ENCODE assay signal across 23 cellular contexts in the genomic region with DNA sequence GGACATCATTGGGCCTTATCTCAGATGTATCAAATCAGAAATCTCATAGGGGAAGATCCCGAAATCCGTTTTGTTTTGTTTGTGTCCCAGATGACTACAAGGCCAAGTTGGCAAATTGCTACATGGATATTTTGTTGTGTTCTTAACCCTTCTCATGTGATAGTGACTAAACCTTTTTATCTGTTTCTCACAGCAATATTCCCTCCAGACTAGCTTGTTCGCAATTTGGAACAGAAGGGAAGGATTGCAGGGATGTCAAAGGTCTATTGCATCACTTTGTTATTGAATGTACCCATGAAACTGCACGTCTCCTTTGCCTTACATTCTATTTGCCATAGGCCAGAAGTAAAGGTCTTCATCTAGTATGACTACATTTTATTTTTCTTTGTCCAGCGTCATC.
DNase-seq lines count a peak whose midpoint lies in the region; TF ChIP-seq lines count a peak whose summit lies in the region.
"Had no signal": no experiment of that assay in that cellular context is flagged by ENCODE, and none has a peak within 500 bp of the region (broad histone marks: within the 10 kb centered on the region; RNA-seq: fewer than 3 reads in every experiment).

No MANE protein-coding gene starts in this region.

- H3K4me2 ChIP-seq in neural progenitor cell = no peak overlapping the region
- H3K4me2 ChIP-seq: A549, PC-9 had no signal

- H3K4me3 Mint-ChIP-seq in neural progenitor cell = no peak overlapping the region
- H3K4me3 Mint-ChIP-seq: activated naive CD8-positive, alpha-beta T cell treated with anti-CD3 and anti-CD28 coated beads, Interleukin-2, amount 10 ng/mL, durations not matched to agents 7 days and 5 days had no signal

- no peaks in the 10 kb centered on the region for H3K36me3 Mint-ChIP-seq in neural progenitor cell
- H3K36me3 Mint-ChIP-seq: activated naive CD8-positive, alpha-beta T cell treated with anti-CD3 and anti-CD28 coated beads, Interleukin-2, amount 10 ng/mL, durations not matched to agents 7 days and 5 days had no signal

- no peaks in the 10 kb centered on the region for H3F3A ChIP-seq in neural progenitor cell (ENCODE audit: low read depth)

- H3K27me3 ChIP-seq in ACC112 (ENCODE audit: insufficient read depth, low read length) (no peaks in the 10 kb centered on the region), neural progenitor cell (no peaks in the 10 kb centered on the region)
- H3K27me3 ChIP-seq: body of pancreas, foreskin keratinocyte, SJCRH30 had no signal

- no peak for TF ChIP-seq CTCF in neural progenitor cell (IDR thresholded peaks at IDR 0.05)

- DNase-seq in amniotic epithelial cell (ENCODE audit: low read depth) = peak; percentile 34
- peak; percentile 83 for DNase-seq in fibroblast of the conjunctiva (ENCODE audit: low read depth)
- DNase-seq in neural progenitor cell (ENCODE audit: low spot score) = no peak
- no peak for DNase-seq in activated T-cell treated with anti-CD3 and anti-CD28 coated beads, Interleukin-2, amount 50 U/mL, for 48 hours
- DNase-seq in posterior vena cava (ENCODE audit: low spot score) = no peak
- no peak for DNase-seq in D341Med (ENCODE audit: low spot score)
- DNase-seq in occipital lobe (lab: John Stamatoyannopoulos, UW) = no peak
- DNase-seq: activated CD4-positive, alpha-beta T cell treated with anti-CD3 and anti-CD28 coated beads for 48 hours; activated naive CD8-positive, alpha-beta T cell treated with anti-CD3 and anti-CD28 coated beads, Interleukin-2, amount 10 ng/mL, durations not matched to agents 7 days and 5 days; body of pancreas; cortex of kidney; DND-41; foreskin keratinocyte; islet precursor cell; NCI-H2081 treated with DMSO at 0.1 percent for 48 hours; NCI-H446 treated with DMSO at 0.1 percent for 48 hours; nucleus accumbens; PC-9; SJCRH30; T-helper 1 cell had no signal

- no peak overlapping the region for H3K9ac ChIP-seq in neural progenitor cell

- no peaks in the 10 kb centered on the region for H3K36me3 ChIP-seq in ACC112 (ENCODE audit: insufficient read depth, low read length)
- no peaks in the 10 kb centered on the region for H3K36me3 ChIP-seq in neural progenitor cell
- H3K36me3 ChIP-seq: SJCRH30 had no signal

- H3K27ac Mint-ChIP-seq in neural progenitor cell = peak overlapping the region; percentile 20
- H3K27ac Mint-ChIP-seq: activated naive CD8-positive, alpha-beta T cell treated with anti-CD3 and anti-CD28 coated beads, Interleukin-2, amount 10 ng/mL, durations not matched to agents 7 days and 5 days had no signal

- H3K9me3 Mint-ChIP-seq in neural progenitor cell = no peaks in the 10 kb centered on the region

- H4K20me1 ChIP-seq in neural progenitor cell (ENCODE audit: low read depth) = no peaks in the 10 kb centered on the region

- no peaks in the 10 kb centered on the region for H3K9me3 ChIP-seq in neural progenitor cell (ENCODE audit: low read depth)
- H3K9me3 ChIP-seq: A549, body of pancreas, SJCRH30 had no signal

- H3K4me1 Mint-ChIP-seq in neural progenitor cell = peaks cover 36% of the 10 kb centered on the region
- H3K4me1 Mint-ChIP-seq: activated naive CD8-positive, alpha-beta T cell treated with anti-CD3 and anti-CD28 coated beads, Interleukin-2, amount 10 ng/mL, durations not matched to agents 7 days and 5 days had no signal

- peaks cover 29% of the 10 kb centered on the region for H3K4me1 ChIP-seq in ACC112 (ENCODE audit: control insufficient read depth, insufficient read depth, low read length, unreplicated experiment)
- no peaks in the 10 kb centered on the region for H3K4me1 ChIP-seq in neural progenitor cell
- H3K4me1 ChIP-seq: A549, body of pancreas had no signal

- H3K79me2 ChIP-seq in ACC112 (ENCODE audit: control insufficient read depth, insufficient read depth, low read length, unreplicated experiment) = no peaks in the 10 kb centered on the region
- H3K79me2 ChIP-seq in neural progenitor cell (ENCODE audit: low read depth) = no peaks in the 10 kb centered on the region

- H3K27me3 Mint-ChIP-seq in neural progenitor cell (ENCODE audit: insufficient read depth, low read depth) = no peaks in the 10 kb centered on the region
- H3K27me3 Mint-ChIP-seq: activated naive CD8-positive, alpha-beta T cell treated with anti-CD3 and anti-CD28 coated beads, Interleukin-2, amount 10 ng/mL, durations not matched to agents 7 days and 5 days had no signal

- H2AFZ ChIP-seq in ACC112 (ENCODE audit: low read length, unreplicated experiment) (peak overlapping the region; percentile 15), neural progenitor cell (replicated peaks) (no peak overlapping the region)
- H2AFZ ChIP-seq: PC-9 had no signal

- H3K27ac ChIP-seq in ACC112 (ENCODE audit: low read depth, low read length) = peak overlapping the region; percentile 85
- H3K27ac ChIP-seq in neural progenitor cell = no peak overlapping the region
- H3K27ac ChIP-seq: A549, body of pancreas, foreskin keratinocyte, PC-9, SJCRH30 had no signal

- H3K4me3 ChIP-seq in ACC112 (ENCODE audit: low read depth, low read length) = no peak overlapping the region
- no peak overlapping the region for H3K4me3 ChIP-seq in neural progenitor cell
- H3K4me3 ChIP-seq: A549, body of pancreas, lung, PC-9, SJCRH30 had no signal

- intact Hi-C loops in posterior vena cava (cut with DNase I) = no loop called here

Comparison
In these comparisons a context has a peak if more than half of its experiments do, and no peak if none do; other contexts are left out.
1. DNase-seq: peak in amniotic epithelial cell (single experiment) and fibroblast of the conjunctiva (single experiment); none in neural progenitor cell (single experiment), activated T-cell treated with anti-CD3 and anti-CD28 coated beads, Interleukin-2, amount 50 U/mL, for 48 hours (0 of 2), posterior vena cava (single experiment), D341Med (single experiment) and occipital lobe (single experiment).